In genomic region chr19:40597329-40597838, GRCh38 we compare ENCODE assay signal across 10 cellular contexts. TPM values are rescaled to one million over a fixed set of nuclear protein-coding genes. Genes with fewer than 3 reads are reported as not detected.
DNase-seq lines count a peak whose midpoint lies in the region; ATAC-seq and TF ChIP-seq lines count a peak whose summit lies in the region.
"Had no signal": no experiment of that assay in that cellular context is flagged by ENCODE, and none has a peak within 500 bp of the region (broad histone marks: within the 10 kb centered on the region; RNA-seq: fewer than 3 reads in every experiment).

No MANE protein-coding gene starts in this region.

- H3K27ac ChIP-seq in GM23248 = no peak overlapping the region
- H3K27ac ChIP-seq in Peyer's patch = no peak overlapping the region
- H3K27ac ChIP-seq in gastrocnemius medialis = no peak overlapping the region
- H3K27ac ChIP-seq in adrenal gland = no peak overlapping the region

- peak overlapping the region; percentile 59 for H3K4me2 ChIP-seq in GM23248 (ENCODE audit: unreplicated experiment)

- no peaks in the 10 kb centered on the region for H3K79me2 ChIP-seq in GM23248 (ENCODE audit: insufficient read depth)

- no peak for ATAC-seq in gastrocnemius medialis
- ATAC-seq in left lobe of liver = no peak
- no peak for ATAC-seq in HG03354 (IDR thresholded peaks at IDR 0.05; ENCODE audit: poor library complexity, severe bottlenecking, unreplicated experiment)

- no peaks in the 10 kb centered on the region for H3K9me2 ChIP-seq in GM23248 (ENCODE audit: insufficient read depth)

- peaks cover 3% of the 10 kb centered on the region; the same call in 1 of the 2 replicates for H3F3A ChIP-seq in GM23248 (ENCODE audit: insufficient read depth)

- peak overlapping the region; percentile 53; the same call in 1 of the 2 replicates for H3K4me3 ChIP-seq in GM23248
- H3K4me3 ChIP-seq in Peyer's patch = peak overlapping the region in 3 of 4 donors; percentile 16 to 44 (median 26)
- H3K4me3 ChIP-seq in fibroblast of pulmonary artery (replicated peaks; ENCODE audit: low read depth, low read length) = peak overlapping the region; percentile 25
- peak overlapping the region in 3 of 4 donors; percentile 33 to 44 (median 41) for H3K4me3 ChIP-seq in gastrocnemius medialis
- H3K4me3 ChIP-seq in adrenal gland = peak overlapping the region in 1 of 4 donors; percentile 24

- H3K4me1 ChIP-seq in GM23248 (ENCODE audit: insufficient read depth) (peaks cover 20% of the 10 kb centered on the region), Peyer's patch (peaks cover 4 to 60% (median 43%) of the 10 kb centered on the region in 4 donors), gastrocnemius medialis (peaks cover 15 to 31% of the 10 kb centered on the region in 2 donors), adrenal gland (replicated peaks in 1 of 2) (peaks cover 9 to 36% of the 10 kb centered on the region in 2 donors)

- TF ChIP-seq CTCF in Peyer's patch (IDR thresholded peaks at IDR 0.05) (no peak), fibroblast of pulmonary artery (IDR thresholded peaks at IDR 0.05; ENCODE audit: low read length, missing control alignments) (no peak), gastrocnemius medialis (IDR thresholded peaks at IDR 0.05 in 4 of 5, conservative IDR thresholded peaks at IDR 0.05 in 1 of 5) (no peak), adrenal gland (IDR thresholded peaks at IDR 0.05) (no peak)

- peak overlapping the region; percentile 38; the same call in 1 of the 2 replicates for H3K9ac ChIP-seq in GM23248

- intact Hi-C loops in gastrocnemius medialis (cut with DNase I; ENCODE audit: low total_unique reads) (no loop called here), adrenal gland (cut with DNase I) (loop anchor here (5.0 to 10.0 kb wide), 2 partner anchors 65 to 133 kb away; partner anchors contain the start of genes BLVRB (in 1 of the 2) and SPTBN4 (in 1 of the 2))

- DNase-seq in GM23248 (no peak), Peyer's patch (no peak), fibroblast of pulmonary artery (ENCODE audit: low read depth) (no peak), gastrocnemius medialis (no peak), left lobe of liver (ENCODE audit: low spot score) (no peak), adrenal gland (no peak), occipital lobe (lab: John Stamatoyannopoulos, UW) (no peak)
- DNase-seq: amniotic stem cell, NCI-H1417 treated with DMSO at 0.1 percent for 48 hours had no signal

- H2AFZ ChIP-seq in GM23248 = 0 out of 2 replicates have a peak overlapping the region, but pooled peaks have one; percentile 43

- WGBS in GM23248 (ENCODE audit: low coverage in 1 of 2, low lambda C conversion rate in 2 of 2, missing lambda C conversion rate in 2 of 2), 2 experiments = 9 to 10% methylated on average over 17 to 18 of the region's 18 CpGs
- 12 to 22% (median 16%) methylated on average over 8 to 18 of the region's 18 CpGs for WGBS in adrenal gland, 4 donors

- H3K9me3 ChIP-seq in GM23248 (ENCODE audit: low read depth) (no peaks in the 10 kb centered on the region), Peyer's patch (no peaks in the 10 kb centered on the region), gastrocnemius medialis (no peaks in the 10 kb centered on the region), adrenal gland (replicated peaks in 1 of 3) (no peaks in the 10 kb centered on the region)

- no peaks in the 10 kb centered on the region for H4K20me1 ChIP-seq in GM23248 (ENCODE audit: insufficient read depth)

- H3K27me3 ChIP-seq in GM23248 (replicated peaks; ENCODE audit: insufficient read depth) (peaks cover 32% of the 10 kb centered on the region; the same call in 1 of the 2 replicates), Peyer's patch (peaks cover 0 to 35% of the 10 kb centered on the region in 2 donors), gastrocnemius medialis (peaks cover 37 to 51% (median 41%) of the 10 kb centered on the region in 3 donors), adrenal gland (peaks cover 15% of the 10 kb centered on the region)

- in situ Hi-C loops in GM23248 (cut with MboI) (no loop called here), gastrocnemius medialis (cut with MboI; ENCODE audit: low sequenced_read_pairs in 4 of 4) (loop anchor here in 2 of 4 donors (10.0 kb wide), 1 partner anchor 63 kb away; no protein-coding TSS in a partner anchor)

- H3K36me3 ChIP-seq in GM23248 (ENCODE audit: low read depth) (no peaks in the 10 kb centered on the region), Peyer's patch (no peaks in the 10 kb centered on the region), gastrocnemius medialis (no peaks in the 10 kb centered on the region), adrenal gland (replicated peaks in 1 of 2) (no peaks in the 10 kb centered on the region)

- TF ChIP-seq POLR2A in Peyer's patch (IDR thresholded peaks at IDR 0.05) (no peak), gastrocnemius medialis (IDR thresholded peaks at IDR 0.05) (no peak), adrenal gland (IDR thresholded peaks at IDR 0.05) (no peak)

RNA-seq across cellular contexts. Expression of gene LTBP4, which starts 3.8 kb away (rescaled TPM):
- 18.0 and 18.3 TPM in 2 replicates for total RNA-seq in GM23248 (2014; rRNA removed; shearing (Covaris generic))
- polyA plus RNA-seq in GM23248 (2016; fragmentation: Nextera tagmentation; extraction: Ambion mirVana) (45.5 and 47.2 TPM in 2 replicates), adrenal gland (100 to 1,000 TPM in 2 of 3 donors, 10 to 100 TPM in 1; 15.3 to 272 (median 142) TPM)
- total RNA-seq in Peyer's patch (100 to 1,000 TPM; 164 to 484 (median 329) TPM), gastrocnemius medialis (10 to 100 TPM; 34.4 to 46.7 (median 40.5) TPM), left lobe of liver (41.6 TPM), adrenal gland (100 to 1,000 TPM in 6 of 8 donors, 10 to 100 TPM in 2; 46.7 to 205 (median 121) TPM), occipital lobe (18.9 TPM)

RNA-seq across cellular contexts. Expression of gene SHKBP1, which starts 20.7 kb away (rescaled TPM):
- total RNA-seq in GM23248 (2014; rRNA removed; shearing (Covaris generic)) = 27.8 and 36.3 TPM in 2 replicates
- polyA plus RNA-seq in GM23248 (2016; fragmentation: Nextera tagmentation; extraction: Ambion mirVana) = 62.2 and 66.4 TPM in 2 replicates
- total RNA-seq in Peyer's patch = 100 to 1,000 TPM in 2 of 4 donors, 10 to 100 TPM in 2; 73.4 to 121 (median 99.9) TPM
- total RNA-seq in gastrocnemius medialis = 10 to 100 TPM; 11.1 to 24.5 (median 23.6) TPM
- total RNA-seq in left lobe of liver = 15.2 TPM
- 10 to 100 TPM; 37.4 to 96.3 (median 51.6) TPM for total RNA-seq in adrenal gland
- 100 to 1,000 TPM in 2 of 3 donors, 10 to 100 TPM in 1; 17.8 to 157 (median 118) TPM for polyA plus RNA-seq in adrenal gland
- total RNA-seq in occipital lobe = 4.1 TPM
